8 cellular contexts compared by ENCODE assay signal in the genomic region with DNA sequence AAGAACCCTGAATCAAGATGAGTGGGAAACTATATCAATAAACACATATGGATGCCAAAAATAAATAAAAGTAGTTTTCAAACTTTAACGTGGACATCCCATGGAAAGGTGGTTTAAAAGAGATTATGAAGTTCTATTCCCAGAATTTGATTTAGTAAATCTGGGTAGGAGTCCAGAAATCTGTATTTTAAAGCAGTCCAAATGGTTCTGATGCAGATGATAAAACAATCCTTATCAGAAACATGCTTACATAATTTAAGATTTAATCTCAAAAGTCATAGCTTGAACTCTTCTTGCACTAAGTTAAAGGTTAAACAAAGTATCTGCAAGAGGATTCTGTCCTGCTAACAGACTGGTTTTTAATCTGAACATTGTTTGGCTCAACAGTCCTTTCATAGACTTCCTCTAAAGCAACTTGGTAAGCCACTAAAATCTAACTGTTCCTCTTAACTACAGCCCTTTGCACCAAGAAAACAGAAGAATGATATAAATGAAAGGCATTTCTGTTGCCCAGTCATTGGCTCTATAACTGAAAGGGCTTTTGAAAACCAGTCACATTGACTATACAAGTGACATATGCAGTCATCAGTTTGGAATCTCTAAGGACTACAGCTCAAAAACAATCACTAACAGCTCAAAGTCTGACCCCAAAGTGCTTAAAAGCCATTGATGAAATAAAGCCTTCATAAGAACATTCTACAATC. TPM values are rescaled to one million over a fixed set of nuclear protein-coding genes. Genes with fewer than 3 reads are reported as not detected.
DNase-seq lines count a peak whose midpoint lies in the region; ATAC-seq and TF ChIP-seq lines count a peak whose summit lies in the region.

No MANE protein-coding gene starts in this region.

- H3K36me3 ChIP-seq in HUES6 (ENCODE audit: control insufficient read depth, insufficient read depth, low read length) (no peaks in the 10 kb centered on the region), colonic mucosa (no peaks in the 10 kb centered on the region)

- TF ChIP-seq CTCF in 22Rv1 (IDR thresholded peaks at IDR 0.05) = no peak
- TF ChIP-seq CTCF in colonic mucosa (IDR thresholded peaks at IDR 0.05) = no peak

- H3K4me1 ChIP-seq in HUES6 (ENCODE audit: control insufficient read depth, insufficient read depth, low read length) = peaks cover 20% of the 10 kb centered on the region
- peaks cover 5% of the 10 kb centered on the region for H3K4me1 ChIP-seq in colonic mucosa

- H3K9me3 ChIP-seq in HUES6 (ENCODE audit: control insufficient read depth, insufficient read depth, low read depth, low read length) = no peaks in the 10 kb centered on the region
- no peaks in the 10 kb centered on the region for H3K9me3 ChIP-seq in colonic mucosa

- H3K9ac ChIP-seq in HUES6 (ENCODE audit: low read length) (peak overlapping the region; percentile 38), colonic mucosa (ENCODE audit: low read depth in 2 of 2, low read length in 2 of 2) (no peak overlapping the region)

- DNase-seq in colonic mucosa (no peak), medulla oblongata (ENCODE audit: extremely low spot score) (peak; percentile 81), GOT3 (lab: John Stamatoyannopoulos, UW) (no peak), UCSD-AML1 (lab: John Stamatoyannopoulos, UW; ENCODE audit: unreplicated experiment) (no peak)

- H3K27me3 ChIP-seq in HUES6 (ENCODE audit: control insufficient read depth, insufficient read depth, low read length) (no peaks in the 10 kb centered on the region), colonic mucosa (no peaks in the 10 kb centered on the region)

- ATAC-seq in GM19035 (IDR thresholded peaks at IDR 0.05; ENCODE audit: unreplicated experiment) = no peak
- no peak for ATAC-seq in GM19351 (IDR thresholded peaks at IDR 0.05; ENCODE audit: unreplicated experiment)

- peak overlapping the region; percentile 58 for H3K27ac ChIP-seq in 22Rv1
- H3K27ac ChIP-seq in HUES6 (ENCODE audit: low read depth, low read length) = peak overlapping the region; percentile 67; the same call in 1 of the 2 replicates
- peak overlapping the region; percentile 16 for H3K27ac ChIP-seq in colonic mucosa

- intact Hi-C loops in colonic mucosa (cut with DNase I) = no loop called here

- H3K4me3 ChIP-seq in HUES6 (ENCODE audit: low read depth, low read length) = no peak overlapping the region; the same call in 1 of the 2 replicates
- no peak overlapping the region for H3K4me3 ChIP-seq in colonic mucosa

RNA-seq across cellular contexts. Expression of a gene that starts 23.4 kb away (rescaled TPM):
- total RNA-seq in colonic mucosa = 100 to 1,000 TPM; 117 to 132 TPM

Comparison
In these comparisons a context has a peak if more than half of its experiments do, and no peak if none do; other contexts are left out.
1. H3K27ac ChIP-seq: peak in every context shown above with its lines; median percentile 67 in HUES6; 58 in 22Rv1; 16 in colonic mucosa.